ENCODE assay signal across 22 cellular contexts in the genomic region with DNA sequence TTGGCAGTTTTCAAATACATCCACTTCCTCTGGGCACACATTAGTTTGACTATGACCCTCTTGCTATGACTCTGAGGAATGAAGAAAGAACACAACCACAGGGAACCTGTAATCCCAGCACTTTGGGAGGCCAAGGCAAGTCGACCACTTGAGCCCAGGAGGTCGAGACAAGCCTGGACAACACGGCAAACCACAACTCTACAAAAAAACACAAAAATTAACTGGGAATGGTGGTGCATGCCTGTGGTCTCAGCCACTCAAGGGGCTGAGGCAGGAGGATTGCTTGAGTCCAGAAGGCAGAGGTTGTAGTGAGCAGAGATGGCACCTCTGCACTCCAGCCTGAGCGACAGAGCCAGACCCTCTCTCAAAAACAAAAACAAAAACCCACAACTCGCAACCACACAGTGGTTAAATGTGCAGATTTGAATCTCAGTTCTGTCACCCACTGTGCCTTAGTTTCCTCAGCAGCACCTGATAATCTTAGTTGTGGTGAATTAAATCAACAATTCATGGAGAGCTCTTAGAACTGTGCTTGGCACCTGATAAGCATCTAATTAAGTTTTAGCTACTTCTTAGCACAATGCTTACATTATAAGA.
DNase-seq lines count a peak whose midpoint lies in the region; ATAC-seq and TF ChIP-seq lines count a peak whose summit lies in the region.
"Had no signal": no experiment of that assay in that cellular context is flagged by ENCODE, and none has a peak within 500 bp of the region (broad histone marks: within the 10 kb centered on the region; RNA-seq: fewer than 3 reads in every experiment).

No MANE protein-coding gene starts in this region.

- ATAC-seq in HG03108 (IDR thresholded peaks at IDR 0.05; ENCODE audit: unreplicated experiment) = no peak
- ATAC-seq: left lobe of liver had no signal

- H3K4me2 ChIP-seq in mesenchymal stem cell (ENCODE audit: low read length, poor library complexity, severe bottlenecking) = no peak overlapping the region
- H3K4me2 ChIP-seq: KMS-11 had no signal

- peak overlapping the region; percentile 60 for H2BK5ac ChIP-seq in mesenchymal stem cell (ENCODE audit: low read depth, low read length, poor library complexity, severe bottlenecking)

- peaks cover 23% of the 10 kb centered on the region for H3K79me1 ChIP-seq in mesenchymal stem cell (replicated peaks; ENCODE audit: low read length, poor library complexity, severe bottlenecking)

- H4K91ac ChIP-seq in mesenchymal stem cell (ENCODE audit: low read length) = no peak overlapping the region

- H3K4me1 ChIP-seq in mesenchymal stem cell (ENCODE audit: control insufficient read depth, insufficient read depth, low read depth, low read length) = peaks cover 24% of the 10 kb centered on the region
- H3K4me1 ChIP-seq: thyroid gland had no signal

- peak overlapping the region; percentile 96 for H3K27ac ChIP-seq in mesenchymal stem cell (ENCODE audit: low read length, poor library complexity, severe bottlenecking)
- H3K27ac ChIP-seq: KMS-11, neutrophil, thyroid gland had no signal

- no peaks in the 10 kb centered on the region for H3K27me3 ChIP-seq in mesenchymal stem cell (ENCODE audit: control insufficient read depth in 1 of 2, insufficient read depth in 1 of 2, low read length in 2 of 2)
- H3K27me3 ChIP-seq: adrenal gland, neutrophil, thyroid gland had no signal

- peak overlapping the region in 1 of 2 experiments; percentile 19 for H2BK12ac ChIP-seq in mesenchymal stem cell (ENCODE audit: low read length in 2 of 2)

- H3K18ac ChIP-seq in mesenchymal stem cell (ENCODE audit: low read depth in 1 of 2, low read length in 2 of 2) = no peak overlapping the region

- H2AFZ ChIP-seq in mesenchymal stem cell (ENCODE audit: low read depth, low read length) = no peak overlapping the region

- H3K4ac ChIP-seq in mesenchymal stem cell (ENCODE audit: low read depth in 1 of 2, low read length in 2 of 2) = no peak overlapping the region

- H3K9ac ChIP-seq in mesenchymal stem cell (ENCODE audit: low read length) = no peak overlapping the region
- H3K9ac ChIP-seq: KMS-11 had no signal

- H3K4me3 ChIP-seq in AG10803 (ENCODE audit: low read length) (no peak overlapping the region), astrocyte of the spinal cord (ENCODE audit: low read depth, low read length) (no peak overlapping the region), mesenchymal stem cell (ENCODE audit: insufficient read depth in 1 of 2, low read depth in 1 of 2, low read length in 2 of 2) (no peak overlapping the region)
- H3K4me3 ChIP-seq in Jurkat, Clone E6-1 (ENCODE audit: low read length) = no peak overlapping the region
- H3K4me3 ChIP-seq: adrenal gland, mucosa of descending colon, thyroid gland had no signal

- no peak overlapping the region for H3K14ac ChIP-seq in mesenchymal stem cell (ENCODE audit: low read length in 2 of 2)

- TF ChIP-seq CTCF in AG10803 (conservative IDR thresholded peaks at IDR 0.05; ENCODE audit: low read length) (no peak), astrocyte of the spinal cord (IDR thresholded peaks at IDR 0.05; ENCODE audit: low read depth, low read length) (no peak)

- peak; percentile 73 for DNase-seq in AG10803 (ENCODE audit: low read depth)
- peak; percentile 11 for DNase-seq in Jurkat, Clone E6-1 (ENCODE audit: low read depth, low spot score)
- peak; percentile 84 for DNase-seq in astrocyte of the spinal cord (ENCODE audit: low read depth, low spot score)
- DNase-seq in mesenchymal stem cell = peak; percentile 75
- no peak for DNase-seq in midbrain (lab: John Stamatoyannopoulos, UW)
- no peak for DNase-seq in iPS-NIHi7 (ENCODE audit: extremely low spot score)
- DNase-seq in AML-193 (lab: John Stamatoyannopoulos, UW) = no peak
- DNase-seq: ACHN; activated CD4-positive, alpha-beta T cell treated with anti-CD3 and anti-CD28 coated beads for 4 hours; activated effector memory CD4-positive, alpha-beta T cell treated with anti-CD3 and anti-CD28 coated beads, Interleukin-2, amount 50 U/mL, for 16 hours; adrenal gland; CD4-positive, CD25-positive, alpha-beta regulatory T cell; DND-41; mucosa of descending colon; NCI-H1417; NCI-H2171; OCI-M1; thyroid gland had no signal

- in situ Hi-C loops in astrocyte of the spinal cord (cut with HindIII; ENCODE audit: low sequenced_read_pairs) = no loop called here

- H3K9me3 ChIP-seq in mesenchymal stem cell (ENCODE audit: control insufficient read depth, low read length) = peaks cover 16% of the 10 kb centered on the region
- H3K9me3 ChIP-seq: adrenal gland, mucosa of descending colon, neutrophil, thyroid gland had no signal

- H3K23ac ChIP-seq in mesenchymal stem cell (ENCODE audit: low read length in 2 of 2) = no peak overlapping the region

- no CpG with 5 or more reads among the region's 5 CpGs for WGBS in mesenchymal stem cell

- H2BK120ac ChIP-seq in mesenchymal stem cell (ENCODE audit: low read depth, low read length) = no peak overlapping the region

- peaks cover 13 to 29% of the 10 kb centered on the region in 2 experiments for H3K36me3 ChIP-seq in mesenchymal stem cell (ENCODE audit: control insufficient read depth in 1 of 2, insufficient read depth in 2 of 2, low read depth in 1 of 2, low read length in 2 of 2)
- H3K36me3 ChIP-seq: adrenal gland, neutrophil, thyroid gland had no signal

- peak overlapping the region; percentile 90 for H2AK5ac ChIP-seq in mesenchymal stem cell (ENCODE audit: low read length, severe bottlenecking)

- no peak overlapping the region for H2BK15ac ChIP-seq in mesenchymal stem cell (ENCODE audit: low read depth, poor library complexity, severe bottlenecking)

- H4K8ac ChIP-seq in mesenchymal stem cell (ENCODE audit: low read length) = peak overlapping the region; percentile 52

Comparison
In these comparisons a context has a peak if more than half of its experiments do, and no peak if none do; other contexts are left out.
1. DNase-seq: peak in AG10803 (single experiment), Jurkat, Clone E6-1 (single experiment), astrocyte of the spinal cord (single experiment) and mesenchymal stem cell (single experiment); none in midbrain (single experiment), iPS-NIHi7 (single experiment) and AML-193 (0 of 2).